11 cellular contexts compared by ENCODE assay signal in genomic region chr12:6370576-6370935, GRCh38. TPM values are rescaled to one million over a fixed set of nuclear protein-coding genes. Genes with fewer than 3 reads are reported as not detected.
DNase-seq lines count a peak whose midpoint lies in the region; ATAC-seq and TF ChIP-seq lines count a peak whose summit lies in the region.
"Had no signal": no experiment of that assay in that cellular context is flagged by ENCODE, and none has a peak within 500 bp of the region (broad histone marks: within the 10 kb centered on the region; RNA-seq: fewer than 3 reads in every experiment).

No MANE protein-coding gene starts in this region.

- H3K9me3 ChIP-seq in CD8-positive, alpha-beta memory T cell (ENCODE audit: low read length): no peaks in the 10 kb centered on the region
- no peaks in the 10 kb centered on the region for H3K9me3 ChIP-seq in PC-3 (ENCODE audit: low read length)
- H3K9me3 ChIP-seq in esophagus (ENCODE audit: control insufficient read depth in 2 of 2, insufficient read depth in 1 of 2, low read depth in 1 of 2, low read length in 1 of 2): no peaks in the 10 kb centered on the region

- peaks cover 0 to 3% of the 10 kb centered on the region in 2 donors for H3K27me3 Mint-ChIP-seq in CD8-positive, alpha-beta memory T cell
- peaks cover 11% of the 10 kb centered on the region for H3K27me3 Mint-ChIP-seq in progenitor cell of endocrine pancreas

- H3K4me3 Mint-ChIP-seq in CD8-positive, alpha-beta memory T cell: no peak overlapping the region
- peak overlapping the region; percentile 22 for H3K4me3 Mint-ChIP-seq in progenitor cell of endocrine pancreas (ENCODE audit: low read depth)
- H3K4me3 Mint-ChIP-seq: CD14-positive monocyte had no signal

- H3K4me1 ChIP-seq in CD8-positive, alpha-beta memory T cell (ENCODE audit: insufficient read depth, low read length): peaks cover 15% of the 10 kb centered on the region
- H3K4me1 ChIP-seq in PC-3 (ENCODE audit: insufficient read depth, low read length) (peaks cover 70% of the 10 kb centered on the region), esophagus (ENCODE audit: control insufficient read depth in 2 of 2, insufficient read depth in 2 of 2, low read length in 1 of 2) (peaks cover 0 to 18% of the 10 kb centered on the region in 2 donors)

- H3K36me3 ChIP-seq in CD8-positive, alpha-beta memory T cell (ENCODE audit: insufficient read depth, low read length): no peaks in the 10 kb centered on the region
- H3K36me3 ChIP-seq in PC-3 (ENCODE audit: low read depth, low read length) (no peaks in the 10 kb centered on the region), esophagus (ENCODE audit: control insufficient read depth in 2 of 2, insufficient read depth in 2 of 2, low read length in 1 of 2) (no peaks in the 10 kb centered on the region)

- ATAC-seq in PC-3: no peak
- ATAC-seq in HG02763 (IDR thresholded peaks at IDR 0.05; ENCODE audit: unreplicated experiment): no peak

- peaks cover 5% of the 10 kb centered on the region for H3F3A ChIP-seq in PC-3 (ENCODE audit: low read length, unreplicated experiment)

- no peaks in the 10 kb centered on the region for H3K27me3 ChIP-seq in CD8-positive, alpha-beta memory T cell (ENCODE audit: insufficient read depth, low read length, poor library complexity, severe bottlenecking)
- H3K27me3 ChIP-seq in PC-3 (ENCODE audit: low read length) (no peaks in the 10 kb centered on the region), esophagus (ENCODE audit: control insufficient read depth in 1 of 2, insufficient read depth in 2 of 2, low read length in 2 of 2) (no peaks in the 10 kb centered on the region)

- TF ChIP-seq CTCF in PC-3 (conservative IDR thresholded peaks at IDR 0.05; ENCODE audit: low read depth, low read length): no peak
- no peak for TF ChIP-seq CTCF in progenitor cell of endocrine pancreas (IDR thresholded peaks at IDR 0.05; ENCODE audit: unreplicated experiment)

- H3K79me2 ChIP-seq in PC-3 (ENCODE audit: low read length): 0 out of 2 replicates have a peak, but pooled peaks cover 5% of the 10 kb centered on the region

- peak overlapping the region; percentile 70 for H3K9ac ChIP-seq in PC-3 (ENCODE audit: low read length)

- H2AFZ ChIP-seq in PC-3 (ENCODE audit: low read length): no peak overlapping the region

- peak overlapping the region; percentile 38 for H3K27ac ChIP-seq in CD8-positive, alpha-beta memory T cell (ENCODE audit: low read depth, low read length)
- H3K27ac ChIP-seq in PC-3 (ENCODE audit: low read length) (peak overlapping the region; percentile 98), esophagus (ENCODE audit: low read depth in 2 of 2, low read length in 1 of 2) (peak overlapping the region; percentile 81 to 91)

- H3K4me2 ChIP-seq in PC-3 (ENCODE audit: low read length): peak overlapping the region; percentile 63

- no peaks in the 10 kb centered on the region for H4K20me1 ChIP-seq in PC-3 (ENCODE audit: low read length)

- H3K4me1 Mint-ChIP-seq in CD8-positive, alpha-beta memory T cell: peaks cover 15 to 45% (median 31%) of the 10 kb centered on the region in 3 donors
- peaks cover 46% of the 10 kb centered on the region for H3K4me1 Mint-ChIP-seq in progenitor cell of endocrine pancreas (ENCODE audit: low read depth)

- BruUV-seq in PC-3 (replicated peaks; lab: Mats Ljungman, UMichigan): no TSS peak

- H3K27ac Mint-ChIP-seq in CD8-positive, alpha-beta memory T cell: peak overlapping the region in 1 of 8 donors; percentile 89
- peak overlapping the region; percentile 92 for H3K27ac Mint-ChIP-seq in progenitor cell of endocrine pancreas

- POLR2A ChIA-PET in CD8-positive, alpha-beta memory T cell (lab: Charles Lee): no interaction called here
- POLR2A ChIA-PET in PC-3 (lab: Charles Lee; ENCODE audit: unreplicated experiment): interaction anchor here (0.5 to 1.2 kb wide), 5 partner anchors 25 to 101 kb away, joined by 3 to 5 read pairs (median 3); no protein-coding TSS in a partner anchor

- intact Hi-C loops in PC-3 (cut with micrococcal nuclease): loop anchor here (2.0 kb wide), 1 partner anchor 34 kb away; no protein-coding TSS in a partner anchor

- peaks cover 0 to 2% (median 0%) of the 10 kb centered on the region in 5 donors for H3K9me3 Mint-ChIP-seq in CD8-positive, alpha-beta memory T cell
- H3K9me3 Mint-ChIP-seq in progenitor cell of endocrine pancreas (ENCODE audit: low read depth): no peaks in the 10 kb centered on the region
- H3K9me3 Mint-ChIP-seq: CD14-positive monocyte had no signal

- CTCF ChIA-PET in CD8-positive, alpha-beta memory T cell (lab: Charles Lee): no interaction called here
- CTCF ChIA-PET in PC-3 (lab: Charles Lee): interaction anchor here (1.0 kb wide), 3 partner anchors 34 to 38 kb away, joined by 4 to 7 read pairs (median 5); no protein-coding TSS in a partner anchor

- no peaks in the 10 kb centered on the region for H3K36me3 Mint-ChIP-seq in CD8-positive, alpha-beta memory T cell
- H3K36me3 Mint-ChIP-seq in progenitor cell of endocrine pancreas (ENCODE audit: insufficient read depth): no peaks in the 10 kb centered on the region

- no peak for DNase-seq in CD8-positive, alpha-beta memory T cell
- DNase-seq in PC-3: no peak
- no peak for DNase-seq in progenitor cell of endocrine pancreas (ENCODE audit: low spot score, unreplicated experiment)
- no peak for DNase-seq in EL
- DNase-seq in NK-92 treated with Interleukin-12 subunit alpha and Interleukin-12 subunit beta, amount 100 ng/mL, for 24 hours (lab: John Stamatoyannopoulos, UW): no peak
- DNase-seq in AG20443 (ENCODE audit: low spot score): no peak
- DNase-seq: activated CD4-positive, alpha-beta T cell treated with anti-CD3 and anti-CD28 coated beads for 1 hour; occipital lobe had no signal

- H3K4me3 ChIP-seq in CD8-positive, alpha-beta memory T cell (ENCODE audit: low read length): no peak overlapping the region
- H3K4me3 ChIP-seq in PC-3 (ENCODE audit: low read length) (no peak overlapping the region), esophagus (ENCODE audit: low read depth in 1 of 2, low read length in 2 of 2) (peak overlapping the region; percentile 19 to 35)

- WGBS in esophagus, 2 donors: 85 to 92% methylated on average over 4 of the region's 4 CpGs

- H3K9me2 ChIP-seq in PC-3 (replicated peaks; ENCODE audit: low read length): no peaks in the 10 kb centered on the region

RNA-seq across cellular contexts. Expression of gene SCNN1A, which starts 4.8 kb away (rescaled TPM):
- total RNA-seq in CD8-positive, alpha-beta memory T cell: under 1 TPM; 0.77 to 0.93 TPM
- polyA plus RNA-seq in CD8-positive, alpha-beta memory T cell: 0.49 TPM
- total RNA-seq in PC-3 (2014; rRNA removed) (2.3 and 2.9 TPM in 2 replicates), progenitor cell of endocrine pancreas (14.3 and 23.1 TPM in 2 replicates)
- polyA plus RNA-seq in esophagus: 100 to 1,000 TPM in 1 of 2 donors, 10 to 100 TPM in 1; 98.7 to 126 TPM
- total RNA-seq: occipital lobe had no signal

RNA-seq across cellular contexts. Expression of gene LTBR, which starts 13.4 kb away (rescaled TPM):
- 1 to 10 TPM in 1 of 2 experiments, under 1 TPM in 1; 0.51 to 1.4 TPM for total RNA-seq in CD8-positive, alpha-beta memory T cell
- polyA plus RNA-seq in CD8-positive, alpha-beta memory T cell: not detected
- total RNA-seq in PC-3 (2014; rRNA removed) (160 and 163 TPM in 2 replicates), progenitor cell of endocrine pancreas (17.8 and 18.3 TPM in 2 replicates)
- polyA plus RNA-seq in esophagus: 10 to 100 TPM; 81.3 to 97.9 TPM

RNA-seq across cellular contexts. Expression of gene TNFRSF1A, which starts 28.7 kb away (rescaled TPM):
- total RNA-seq in CD8-positive, alpha-beta memory T cell: 10 to 100 TPM; 62.1 to 62.9 TPM
- 57.1 TPM for polyA plus RNA-seq in CD8-positive, alpha-beta memory T cell
- 95.1 and 97.4 TPM in 2 replicates for total RNA-seq in PC-3 (2014; rRNA removed)
- polyA plus RNA-seq in esophagus: 10 to 100 TPM; 41.7 to 71.4 TPM
- 67.5 and 68.8 TPM in 2 replicates for total RNA-seq in progenitor cell of endocrine pancreas

Comparison
In these comparisons a context has a peak if more than half of its experiments do, and no peak if none do; other contexts are left out.
1. H3K27ac ChIP-seq: peak in every context shown above with its lines; median percentile 98 in PC-3; 86 in esophagus; 38 in CD8-positive, alpha-beta memory T cell.
2. H3K4me3 ChIP-seq: peak in esophagus (2 of 2); none in CD8-positive, alpha-beta memory T cell (single experiment) and PC-3 (single experiment).